ENCODE assay signal across 8 cellular contexts in the genomic region with DNA sequence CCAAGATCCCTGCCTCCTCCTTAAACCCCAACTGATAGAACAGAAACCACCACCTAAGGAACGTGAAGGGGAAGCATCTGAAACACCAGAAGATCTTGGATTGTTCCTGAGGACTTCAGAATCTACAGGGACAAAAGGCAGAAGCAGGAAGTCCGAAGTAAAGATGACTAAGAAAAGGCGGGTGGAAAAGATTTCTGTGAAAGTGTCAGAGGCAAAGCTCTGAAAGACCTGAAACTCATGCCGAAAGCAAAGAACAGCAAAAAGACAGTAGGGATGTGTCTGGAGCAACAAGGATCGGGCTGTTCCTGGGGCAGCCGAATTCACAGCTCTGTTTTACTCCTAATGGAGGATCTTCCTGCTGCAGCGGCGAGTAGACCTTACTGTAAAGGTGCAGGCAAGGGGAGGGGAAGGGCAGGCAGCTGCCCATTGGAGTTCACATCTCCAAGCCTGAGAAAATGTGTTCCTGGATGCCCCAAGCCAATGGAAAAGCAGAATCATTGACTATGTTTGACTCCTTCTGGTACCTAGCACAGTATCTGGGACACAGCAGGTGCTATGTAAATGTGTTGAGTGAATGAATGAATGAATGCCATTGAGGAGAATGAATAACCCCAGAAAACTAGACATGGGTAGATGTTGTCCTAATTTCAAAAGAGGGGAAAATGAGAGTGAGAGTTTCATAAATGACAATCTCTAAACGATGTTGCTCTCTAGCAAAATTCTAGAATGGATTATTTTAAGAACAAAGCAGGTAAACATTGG. TPM values are rescaled to one million over a fixed set of nuclear protein-coding genes. Genes with fewer than 3 reads are reported as not detected.
A peak's percentile ranks its signal among the peaks of the same experiment; 100 is the strongest.
DNase-seq lines count a peak whose midpoint lies in the region; ATAC-seq and TF ChIP-seq lines count a peak whose summit lies in the region.

No MANE protein-coding gene starts in this region.

- TF ChIP-seq POLR2A in breast epithelium (IDR thresholded peaks at IDR 0.05): no peak

- H3K27me3 ChIP-seq in breast epithelium: no peaks in the 10 kb centered on the region

- H3K27ac ChIP-seq in breast epithelium (peak overlapping the region; percentile 88 to 90), temporal lobe (ENCODE audit: low read depth, low read length) (peak overlapping the region; percentile 70)

- TF ChIP-seq CTCF in breast epithelium (IDR thresholded peaks at IDR 0.05): no peak

- H3K9me3 ChIP-seq in breast epithelium: no peaks in the 10 kb centered on the region

- no peaks in the 10 kb centered on the region for H3K27me3 Mint-ChIP-seq in activated naive CD4-positive, alpha-beta T cell treated with anti-CD3 and anti-CD28 coated beads, Interleukin-2, amount 50 U/mL, for 24 hours

- peak overlapping the region; percentile 99 for H3K27ac Mint-ChIP-seq in activated naive CD4-positive, alpha-beta T cell treated with anti-CD3 and anti-CD28 coated beads, Interleukin-2, amount 50 U/mL, for 24 hours

- H3K4me1 Mint-ChIP-seq in activated naive CD4-positive, alpha-beta T cell treated with anti-CD3 and anti-CD28 coated beads, Interleukin-2, amount 50 U/mL, for 24 hours: peaks cover 49% of the 10 kb centered on the region

- no peaks in the 10 kb centered on the region for H3K9me3 Mint-ChIP-seq in activated naive CD4-positive, alpha-beta T cell treated with anti-CD3 and anti-CD28 coated beads, Interleukin-2, amount 50 U/mL, for 24 hours

- ATAC-seq in left lobe of liver: peak; percentile 35
- no peak for ATAC-seq in GM18498 (IDR thresholded peaks at IDR 0.05; ENCODE audit: unreplicated experiment)
- ATAC-seq in HG03354 (IDR thresholded peaks at IDR 0.05; ENCODE audit: poor library complexity, severe bottlenecking, unreplicated experiment): no peak

- peak overlapping the region; percentile 50 to 83 (median 67) for H3K4me3 ChIP-seq in breast epithelium

- H3K36me3 Mint-ChIP-seq in activated naive CD4-positive, alpha-beta T cell treated with anti-CD3 and anti-CD28 coated beads, Interleukin-2, amount 50 U/mL, for 24 hours: no peaks in the 10 kb centered on the region

- intact Hi-C loops in breast epithelium (cut with DNase I; ENCODE audit: low total_unique reads): no loop called here

- H3K36me3 ChIP-seq in breast epithelium: no peaks in the 10 kb centered on the region

- H3K4me1 ChIP-seq in breast epithelium: peaks cover 0 to 7% of the 10 kb centered on the region in 2 donors

- DNase-seq in activated naive CD4-positive, alpha-beta T cell treated with anti-CD3 and anti-CD28 coated beads, Interleukin-2, amount 50 U/mL, for 16 hours: no peak
- DNase-seq in NCI-H146 treated with DMSO at 0.1 percent for 48 hours (lab: John Stamatoyannopoulos, UW; ENCODE audit: unreplicated experiment) (peak; percentile 38), breast epithelium (ENCODE audit: low spot score in 2 of 2) (no peak), left lobe of liver (ENCODE audit: low spot score) (no peak)

- H3K4me3 Mint-ChIP-seq in activated naive CD4-positive, alpha-beta T cell treated with anti-CD3 and anti-CD28 coated beads, Interleukin-2, amount 50 U/mL, for 24 hours: peak overlapping the region; percentile 99

RNA-seq across cellular contexts. Expression of a gene that starts 40.4 kb away (rescaled TPM):
- total RNA-seq in breast epithelium (100 to 1,000 TPM in 1 of 3 donors, 10 to 100 TPM in 2; 53.4 to 101 (median 68.3) TPM), left lobe of liver (266 TPM), temporal lobe (32.5 TPM)
